Comparison of ENCODE assay signal across 12 cellular contexts in genomic region chr2:19746137-19746585, GRCh38.
"Had no signal": no experiment of that assay in that cellular context is flagged by ENCODE, and none has a peak within 500 bp of the region (broad histone marks: within the 10 kb centered on the region; RNA-seq: fewer than 3 reads in every experiment).

No MANE protein-coding gene starts in this region.

- ATAC-seq: activated CD4-positive, CD25-positive, alpha-beta regulatory T cell treated with anti-CD3 and anti-CD28 coated beads, Interleukin-2, amount 50 U/mL, for 24 hours; pancreas had no signal

- H2AFZ ChIP-seq: hepatocyte, neural progenitor cell had no signal

- H3K4me1 ChIP-seq: neural progenitor cell, pancreas, transverse colon had no signal

- H3K79me2 ChIP-seq: hepatocyte had no signal

- H3K36me3 ChIP-seq: neural progenitor cell, pancreas, transverse colon had no signal

- DNase-seq: activated CD4-positive, alpha-beta T cell treated with anti-CD3 and anti-CD28 coated beads, Interleukin-2, amount 50 U/mL, for 4 hours; activated effector memory CD4-positive, alpha-beta T cell treated with Interleukin-2 at 50 U/mL for 16 hours; activated T-cell treated with anti-CD3 and anti-CD28 coated beads, Interleukin-2, amount 50 U/mL, for 1 hour; amygdala; erythroblast; left ventricle myocardium superior; pancreas; small intestine; transverse colon had no signal

- H3K27me3 ChIP-seq: hepatocyte, neural progenitor cell, pancreas, transverse colon had no signal

- H3K9me3 ChIP-seq: pancreas, transverse colon had no signal

- H3K9ac ChIP-seq: neural progenitor cell had no signal

- H3K27ac ChIP-seq: hepatocyte, neural progenitor cell, pancreas, transverse colon had no signal

- FAIRE-seq: pancreas, small intestine had no signal

- H3K4me2 ChIP-seq: hepatocyte, neural progenitor cell had no signal

- H3K4me3 ChIP-seq: hepatocyte, neural progenitor cell, pancreas, transverse colon had no signal
